Comparison of ENCODE assay signal across 27 cellular contexts in genomic region chr13:94462670-94463069, GRCh38. TPM values are rescaled to one million over a fixed set of nuclear protein-coding genes. Genes with fewer than 3 reads are reported as not detected.
DNase-seq lines count a peak whose midpoint lies in the region; ATAC-seq, FAIRE-seq and TF ChIP-seq lines count a peak whose summit lies in the region.
"Had no signal": no experiment of that assay in that cellular context is flagged by ENCODE, and none has a peak within 500 bp of the region (broad histone marks: within the 10 kb centered on the region; RNA-seq: fewer than 3 reads in every experiment).

No MANE protein-coding gene starts in this region.

- H2BK15ac ChIP-seq in IMR-90 (ENCODE audit: low read depth, low read length), result no peak overlapping the region

- H3K27me3 ChIP-seq in IMR-90 (ENCODE audit: control insufficient read depth, insufficient read depth, low read length) (peaks cover 3% of the 10 kb centered on the region), K562 (ENCODE audit: control insufficient read depth in 2 of 2, insufficient read depth in 2 of 2, low read length in 2 of 2) (no peaks in the 10 kb centered on the region), HepG2 (ENCODE audit: control insufficient read depth in 1 of 2, insufficient read depth in 2 of 2, low read length in 2 of 2) (no peaks in the 10 kb centered on the region), trophoblast cell (ENCODE audit: insufficient read depth, low read length) (no peaks in the 10 kb centered on the region), dorsolateral prefrontal cortex (no peaks in the 10 kb centered on the region)
- H3K27me3 ChIP-seq: BLaER1 treated with 17β-estradiol and CSF1 and Interleukin-3, amounts not matched to agents 10 nM and 100 nM had no signal

- H2AFZ ChIP-seq in IMR-90 (replicated peaks; ENCODE audit: low read length, poor library complexity) (no peak overlapping the region), K562 (ENCODE audit: low read depth, low read length) (no peak overlapping the region), HepG2 (ENCODE audit: low read length) (no peak overlapping the region), trophoblast cell (ENCODE audit: insufficient read depth, low read length, poor library complexity) (no peak overlapping the region)

- FAIRE-seq in K562 (lab: Jason Lieb, UNC) (no peak), HepG2 (lab: Jason Lieb, UNC) (no peak)
- FAIRE-seq: A204.1, D721Med, GM12878, GM12892, GM18507 had no signal

- H3K9me1 ChIP-seq in IMR-90 (ENCODE audit: insufficient read depth, low read length) (no peaks in the 10 kb centered on the region), K562 (ENCODE audit: control insufficient read depth, insufficient read depth, low read length) (no peaks in the 10 kb centered on the region)

- no peak overlapping the region for H3K27ac ChIP-seq in IMR-90 (ENCODE audit: insufficient read depth, low read length)
- no peak overlapping the region for H3K27ac ChIP-seq in K562 (ENCODE audit: extremely low read depth, low read depth, low read length)
- no peak overlapping the region for H3K27ac ChIP-seq in HepG2 (ENCODE audit: extremely low read length, insufficient read depth, low read length)
- H3K27ac ChIP-seq in trophoblast cell (ENCODE audit: low read depth, low read length), result no peak overlapping the region
- no peak overlapping the region for H3K27ac ChIP-seq in dorsolateral prefrontal cortex
- H3K27ac ChIP-seq: BLaER1 treated with 17β-estradiol and CSF1 and Interleukin-3, amounts not matched to agents 10 nM and 100 nM; C4-2B had no signal

- no peak overlapping the region for H3K56ac ChIP-seq in IMR-90 (ENCODE audit: extremely low read depth, insufficient read depth, low read length)

- no peak overlapping the region for H4K12ac ChIP-seq in trophoblast cell (ENCODE audit: low read depth, low read length)

- no peak overlapping the region for H3K4me2 ChIP-seq in IMR-90 (ENCODE audit: low read depth, low read length)
- H3K4me2 ChIP-seq in K562 (ENCODE audit: insufficient read depth, low read length), result no peak overlapping the region
- no peak overlapping the region for H3K4me2 ChIP-seq in HepG2 (ENCODE audit: low read depth, low read length)
- no peak overlapping the region for H3K4me2 ChIP-seq in trophoblast cell (ENCODE audit: low read length)
- H3K4me2 ChIP-seq: BLaER1 treated with 17β-estradiol and CSF1 and Interleukin-3, amounts not matched to agents 10 nM and 100 nM had no signal

- no peak overlapping the region for H4K5ac ChIP-seq in IMR-90 (ENCODE audit: low read depth, low read length)

- H2BK5ac ChIP-seq in IMR-90 (ENCODE audit: low read depth, low read length, poor library complexity, severe bottlenecking) (no peak overlapping the region), trophoblast cell (ENCODE audit: low read depth, low read length, poor library complexity) (no peak overlapping the region)

- TF ChIP-seq POLR2A in IMR-90 (IDR thresholded peaks at IDR 0.05; ENCODE audit: low read depth, low read length) (no peak), K562 (conservative IDR thresholded peaks at IDR 0.05) (no peak), HepG2 (IDR thresholded peaks at IDR 0.05; ENCODE audit: insufficient read depth in 1 of 2, low read depth in 2 of 2, low read length in 2 of 2) (no peak)

- H3K4me3 ChIP-seq in IMR-90 (ENCODE audit: insufficient read depth, low read depth, low read length), result no peak overlapping the region
- H3K4me3 ChIP-seq in K562, result no peak overlapping the region
- no peak overlapping the region for H3K4me3 ChIP-seq in HepG2 (replicated peaks in 1 of 3; ENCODE audit: insufficient read depth in 1 of 3, low read depth in 2 of 3, low read length in 3 of 3)
- no peak overlapping the region for H3K4me3 ChIP-seq in trophoblast cell (ENCODE audit: low read depth, low read length)
- H3K4me3 ChIP-seq in dorsolateral prefrontal cortex, result no peak overlapping the region
- H3K4me3 ChIP-seq: BLaER1 treated with 17β-estradiol and CSF1 and Interleukin-3, amounts not matched to agents 10 nM and 100 nM; GM12878 had no signal

- POLR2A ChIA-PET in IMR-90 (lab: Charles Lee; ENCODE audit: unreplicated experiment) (no interaction called here), K562 (lab: Yijun Ruan, JAX) (no interaction called here), HepG2 (lab: Yijun Ruan, JAX) (no interaction called here)

- H4K91ac ChIP-seq in IMR-90 (ENCODE audit: insufficient read depth, low read depth, low read length) (no peak overlapping the region), trophoblast cell (ENCODE audit: low read depth, low read length) (no peak overlapping the region)

- TF ChIP-seq CTCF in IMR-90 (conservative IDR thresholded peaks at IDR 0.05; ENCODE audit: low read depth, low read length), result no peak
- no peak for TF ChIP-seq CTCF in K562 (IDR thresholded peaks at IDR 0.05 in 2 of 3, conservative IDR thresholded peaks at IDR 0.05 in 1 of 3; ENCODE audit: insufficient read depth in 2 of 3, low read depth in 1 of 3, low read length in 3 of 3)
- TF ChIP-seq CTCF in HepG2 (CRISPR knock-in tag; IDR thresholded peaks at IDR 0.05), result no peak
- TF ChIP-seq CTCF in dorsolateral prefrontal cortex (IDR thresholded peaks at IDR 0.05 in 54 of 56, conservative IDR thresholded peaks at IDR 0.05 in 2 of 56; ENCODE audit: low read depth in 1 of 56, partially characterized antibody in 56 of 56), result no peak

- no peak overlapping the region for H2BK12ac ChIP-seq in trophoblast cell (ENCODE audit: low read length)

- H3K79me2 ChIP-seq in K562 (ENCODE audit: control insufficient read depth, insufficient read depth, low read length) (no peaks in the 10 kb centered on the region), HepG2 (ENCODE audit: insufficient read depth, low read length) (no peaks in the 10 kb centered on the region), trophoblast cell (ENCODE audit: control insufficient read depth, insufficient read depth, low read length, poor library complexity) (no peaks in the 10 kb centered on the region)

- H3K36me3 ChIP-seq in IMR-90 (ENCODE audit: control insufficient read depth, insufficient read depth, low read length) (no peaks in the 10 kb centered on the region), K562 (ENCODE audit: control insufficient read depth, insufficient read depth, low read length) (no peaks in the 10 kb centered on the region), HepG2 (replicated peaks in 1 of 2; ENCODE audit: control insufficient read depth in 1 of 2, insufficient read depth in 2 of 2, low read length in 2 of 2) (no peaks in the 10 kb centered on the region), trophoblast cell (ENCODE audit: control insufficient read depth in 1 of 2, insufficient read depth in 2 of 2, low read length in 2 of 2) (no peaks in the 10 kb centered on the region)
- H3K36me3 ChIP-seq: BLaER1 treated with 17β-estradiol and CSF1 and Interleukin-3, amounts not matched to agents 10 nM and 100 nM had no signal

- DNase-seq in IMR-90, result no peak
- DNase-seq in K562 (ENCODE audit: extremely low read depth in 1 of 4, low spot score in 3 of 4), result no peak
- DNase-seq in HepG2 (ENCODE audit: low spot score), result no peak
- DNase-seq in trophoblast cell, result no peak
- DNase-seq in DMS 273 treated with DMSO at 0.1 percent for 48 hours (lab: John Stamatoyannopoulos, UW), result no peak
- DNase-seq in dorsolateral prefrontal cortex, result no peak
- DNase-seq: 8988T; AML-193; Caco-2; Calu3; CD4-positive, alpha-beta T cell; CD8-positive, alpha-beta T cell; DMS153; DMS53; DMS79; DND-41; EL; GDM1 had no signal

- H3K4ac ChIP-seq in IMR-90 (ENCODE audit: low read depth, low read length) (no peak overlapping the region), trophoblast cell (ENCODE audit: low read depth, low read length) (no peak overlapping the region)

- intact Hi-C loops in IMR-90 (cut with micrococcal nuclease) (no loop called here), K562 (cut with micrococcal nuclease) (no loop called here), HepG2 (cut with micrococcal nuclease; ENCODE audit: unreplicated experiment) (no loop called here), dorsolateral prefrontal cortex (cut with DNase I) (no loop called here)

- H2AK9ac ChIP-seq in IMR-90 (replicated peaks; ENCODE audit: low read depth, low read length, poor library complexity), result no peak overlapping the region

- H3K79me1 ChIP-seq in IMR-90 (ENCODE audit: low read depth in 1 of 2, low read length in 2 of 2), result no peaks in the 10 kb centered on the region
- H3K79me1 ChIP-seq in trophoblast cell (ENCODE audit: low read length), result no peaks in the 10 kb centered on the region

- H3K23ac ChIP-seq in IMR-90 (ENCODE audit: low read depth, low read length) (no peak overlapping the region), trophoblast cell (ENCODE audit: low read length) (no peak overlapping the region)

- H3K4me1 ChIP-seq in IMR-90 (ENCODE audit: control insufficient read depth, insufficient read depth, low read length) (no peaks in the 10 kb centered on the region), K562 (replicated peaks in 1 of 2; ENCODE audit: control insufficient read depth in 2 of 2, insufficient read depth in 2 of 2, low read length in 2 of 2) (no peaks in the 10 kb centered on the region; a peak in 1 of 5 replicates), HepG2 (ENCODE audit: insufficient read depth, low read length) (no peaks in the 10 kb centered on the region), trophoblast cell (ENCODE audit: control insufficient read depth in 1 of 2, insufficient read depth in 2 of 2, low read length in 2 of 2) (no peaks in the 10 kb centered on the region)
- H3K4me1 ChIP-seq: Caco-2 had no signal

- TF ChIP-seq RAD21 in IMR-90 (IDR thresholded peaks at IDR 0.05; ENCODE audit: low read length), result no peak
- TF ChIP-seq RAD21 in K562 (CRISPR knock-in tag; conservative IDR thresholded peaks at IDR 0.05 in 1 of 2, IDR thresholded peaks at IDR 0.05 in 1 of 2), result no peak
- no peak for TF ChIP-seq RAD21 in HepG2 (CRISPR knock-in tag; IDR thresholded peaks at IDR 0.05)

- no peak overlapping the region for H3K9ac ChIP-seq in IMR-90 (ENCODE audit: low read depth, low read length)
- no peak overlapping the region for H3K9ac ChIP-seq in K562 (ENCODE audit: insufficient read depth in 1 of 2, low read depth in 2 of 2, low read length in 2 of 2)
- no peak overlapping the region for H3K9ac ChIP-seq in HepG2 (ENCODE audit: insufficient read depth, low read depth, low read length)
- no peak overlapping the region for H3K9ac ChIP-seq in trophoblast cell (ENCODE audit: low read length)
- H3K9ac ChIP-seq: BLaER1 treated with 17β-estradiol and CSF1 and Interleukin-3, amounts not matched to agents 10 nM and 100 nM had no signal

- no peak overlapping the region for H2BK120ac ChIP-seq in IMR-90 (ENCODE audit: low read depth, low read length)
- no peak overlapping the region for H2BK120ac ChIP-seq in trophoblast cell (ENCODE audit: insufficient read depth, low read length, poor library complexity)

- no peak overlapping the region for H2BK20ac ChIP-seq in IMR-90 (ENCODE audit: low read depth, low read length)

- H4K8ac ChIP-seq in IMR-90 (ENCODE audit: low read depth in 2 of 2, low read length in 2 of 2) (no peak overlapping the region), trophoblast cell (ENCODE audit: low read depth, low read length) (no peak overlapping the region)

- ATAC-seq in IMR-90 (ENCODE audit: low read depth), result no peak
- no peak for ATAC-seq in K562
- ATAC-seq in HepG2, result no peak
- no peak for ATAC-seq in GM21737 (IDR thresholded peaks at IDR 0.05; ENCODE audit: unreplicated experiment)
- ATAC-seq: CD8-positive, alpha-beta T cell; GM12878 had no signal

- dilution Hi-C loops in IMR-90 (cut with HindIII; ENCODE audit: low sequenced_read_pairs, unreplicated experiment), result no loop called here

- CTCF ChIA-PET in IMR-90 (lab: Yijun Ruan, JAX) (interaction anchor here (0.6 kb wide), 1 partner anchor 264 kb away, joined by 3 read pairs; no protein-coding TSS in a partner anchor), K562 (lab: Yijun Ruan, JAX; ENCODE audit: low intra/inter-chr PET ratio) (no interaction called here), HepG2 (lab: Yijun Ruan, JAX; ENCODE audit: low intra/inter-chr PET ratio, low total read pairs) (no interaction called here)

- BruUV-seq in IMR-90 (replicated peaks; lab: Mats Ljungman, UMichigan) (no TSS peak), K562 (replicated peaks; lab: Mats Ljungman, UMichigan) (no TSS peak), HepG2 (replicated peaks; lab: Mats Ljungman, UMichigan) (no TSS peak)

- in situ Hi-C loops in IMR-90 (cut with MboI; ENCODE audit: low sequenced_read_pairs), result no loop called here
- in situ Hi-C loops in K562 (cut with MboI), result no loop called here
- in situ Hi-C loops in HepG2 (cut with HindIII; ENCODE audit: extremely low pct_ligation_motif_present, low pct_unique_long_range_greater_than_20kb), result no loop called here

- H3K18ac ChIP-seq in IMR-90 (ENCODE audit: low read depth, low read length), result no peak overlapping the region
- no peak overlapping the region for H3K18ac ChIP-seq in trophoblast cell (ENCODE audit: low read length)

- H4K20me1 ChIP-seq in IMR-90 (ENCODE audit: insufficient read depth, low read length) (no peaks in the 10 kb centered on the region), K562 (replicated peaks; ENCODE audit: control insufficient read depth, insufficient read depth, low read length) (no peaks in the 10 kb centered on the region), HepG2 (ENCODE audit: insufficient read depth, low read length) (no peaks in the 10 kb centered on the region)
- H4K20me1 ChIP-seq: BLaER1 treated with 17β-estradiol and CSF1 and Interleukin-3, amounts not matched to agents 10 nM and 100 nM had no signal

- no peaks in the 10 kb centered on the region for H3K9me3 ChIP-seq in IMR-90 (ENCODE audit: control insufficient read depth, insufficient read depth, low read length)
- no peaks in the 10 kb centered on the region for H3K9me3 ChIP-seq in K562 (replicated peaks; ENCODE audit: control insufficient read depth, insufficient read depth, low read depth, low read length)
- H3K9me3 ChIP-seq in HepG2 (ENCODE audit: low read length), result no peaks in the 10 kb centered on the region
- no peaks in the 10 kb centered on the region for H3K9me3 ChIP-seq in trophoblast cell (ENCODE audit: insufficient read depth, low read depth, low read length)
- H3K9me3 ChIP-seq: Caco-2 had no signal

- TF ChIP-seq EP300 in K562 (IDR thresholded peaks at IDR 0.05; ENCODE audit: low read length) (no peak), HepG2 (IDR thresholded peaks at IDR 0.05; ENCODE audit: low read depth in 2 of 2, low read length in 2 of 2) (no peak), HepG2 (CRISPR knock-in tag; IDR thresholded peaks at IDR 0.05; ENCODE audit: borderline replicate concordance) (no peak)

- 83% methylated on average over 1 of the region's 6 CpGs; no CpG with 5 or more reads in 1 of the 2 experiments for WGBS in IMR-90 (ENCODE audit: extremely low coverage in 2 of 2, insufficient read length in 1 of 2), 2 experiments
- 5% methylated on average over 6 of the region's 6 CpGs for WGBS in K562 (ENCODE audit: insufficient coverage, low coverage, missing lambda C conversion rate)
- WGBS in HepG2 (ENCODE audit: low lambda C conversion rate), result 46% methylated on average over 6 of the region's 6 CpGs
- WGBS in trophoblast cell (ENCODE audit: extremely low coverage, insufficient coverage, insufficient read length), result no CpG with 5 or more reads among the region's 6 CpGs

- no peak overlapping the region for H3K14ac ChIP-seq in IMR-90 (replicated peaks; ENCODE audit: low read depth, low read length)
- no peak overlapping the region for H3K14ac ChIP-seq in trophoblast cell (ENCODE audit: low read length)

- no peak overlapping the region for H2AK5ac ChIP-seq in IMR-90 (ENCODE audit: low read depth, low read length)
- no peak overlapping the region for H2AK5ac ChIP-seq in trophoblast cell (ENCODE audit: low read length)

RNA-seq across cellular contexts. Expression of gene DCT, which starts 16.8 kb away (rescaled TPM):
- not detected in 2 replicates for total RNA-seq in IMR-90 (2012; rRNA removed)
- polyA plus RNA-seq in IMR-90 (2012; rRNA removed), result not detected in 2 replicates
- polyA plus RNA-seq in IMR-90 (2012; cell fraction: cytosol; rRNA removed), result not detected in 2 replicates
- 0.08 TPM in 1 of 2 replicates, not detected in the other for polyA plus RNA-seq in IMR-90 (2012; cell fraction: nucleus; rRNA removed; ENCODE audit: low replicate concordance)
- 0.65 TPM in 1 of 2 replicates, not detected in the other for total RNA-seq in K562 (2011; cell fraction: chromatin; rRNA removed; ENCODE audit: low replicate concordance)
- under 0.01 and 0.26 TPM in 2 replicates for total RNA-seq in K562 (2011; cell fraction: nucleolus; rRNA removed)
- 0.23 TPM in 1 of 2 replicates, not detected in the other for total RNA-seq in K562 (2011; cell fraction: nucleoplasm; rRNA removed)
- total RNA-seq in K562 (2014; rRNA removed), result 0.32 and 0.49 TPM in 2 replicates
- 0.61 and 0.73 TPM in 2 replicates for total RNA-seq in K562 (2014; rRNA removed; fragmentation: Illumina TruSeq; extraction: Trizol)
- 0.75 and 0.83 TPM in 2 replicates for total RNA-seq in K562 (2015; rRNA removed; fragmentation: Illumina TruSeq; extraction: Trizol)
- 0.34 and 0.66 TPM in 2 replicates for total RNA-seq in K562 (2021)
- polyA plus RNA-seq in K562 (2011; rRNA removed), result 0.11 and 0.15 TPM in 2 replicates
- polyA plus RNA-seq in K562 (2011; cell fraction: cytosol; rRNA removed), result 0.01 TPM in 1 of 2 replicates, not detected in the other
- polyA plus RNA-seq in K562 (2011; cell fraction: nucleus; rRNA removed), result 0.21 and 0.24 TPM in 2 replicates
- 0.29 and 0.86 TPM in 2 replicates for polyA plus RNA-seq in K562 (2012)
- 0.39 and 0.80 TPM in 2 replicates for polyA plus RNA-seq in K562 (2014; fragmentation: Illumina TruSeq; extraction: Trizol)
- under 1 TPM; 0.23 to 0.38 TPM for polyA plus RNA-seq in K562 (2014; fragmentation: Nextera tagmentation; extraction: Ambion mirVana)
- 0.55 and 0.57 TPM in 2 replicates for polyA plus RNA-seq in K562 (2014; rRNA removed)
- polyA minus RNA-seq in K562 (2011; rRNA and poly(A)+ RNA removed), result 0.03 TPM in 1 of 2 replicates, not detected in the other
- polyA minus RNA-seq in K562 (2011; cell fraction: cytosol; rRNA and poly(A)+ RNA removed), result not detected in 2 replicates
- under 0.01 and 0.22 TPM in 2 replicates for polyA minus RNA-seq in K562 (2011; cell fraction: nucleus; rRNA and poly(A)+ RNA removed)
- not detected in 2 replicates for total RNA-seq in HepG2 (2016; rRNA removed; fragmentation: Illumina TruSeq; extraction: Trizol)
- not detected in 2 replicates for total RNA-seq in HepG2 (2016; cell fraction: cytosol; rRNA removed; fragmentation: Illumina TruSeq; extraction: Trizol; ENCODE audit: low read depth)
- total RNA-seq in HepG2 (2016; cell fraction: insoluble cytoplasmic fraction; rRNA removed; fragmentation: Illumina TruSeq; extraction: Trizol), result not detected in 2 replicates
- not detected in 2 replicates for total RNA-seq in HepG2 (2016; cell fraction: membrane; rRNA removed; fragmentation: Illumina TruSeq; extraction: Trizol)
- total RNA-seq in HepG2 (2016; cell fraction: nucleus; rRNA removed; fragmentation: Illumina TruSeq; extraction: Trizol), result not detected in 2 replicates
- polyA plus RNA-seq in HepG2 (2011; rRNA removed), result not detected in 2 replicates
- polyA plus RNA-seq in HepG2 (2011; cell fraction: cytosol; rRNA removed), result 0.01 TPM in 1 of 2 replicates, not detected in the other
- polyA plus RNA-seq in HepG2 (2011; cell fraction: nucleus; rRNA removed), result 0.03 TPM in 1 of 2 replicates, not detected in the other
- polyA plus RNA-seq in HepG2 (2012), result not detected in 2 replicates
- polyA plus RNA-seq in HepG2 (2016; cell fraction: cytosol; fragmentation: Illumina TruSeq; extraction: Trizol; ENCODE audit: low read depth), result not detected in 2 replicates
- not detected in 2 replicates for polyA plus RNA-seq in HepG2 (2016; cell fraction: insoluble cytoplasmic fraction; fragmentation: Illumina TruSeq; extraction: Trizol; ENCODE audit: low read depth)
- not detected in 2 replicates for polyA plus RNA-seq in HepG2 (2016; cell fraction: membrane; fragmentation: Illumina TruSeq; extraction: Trizol; ENCODE audit: low read depth)
- polyA plus RNA-seq in HepG2 (2016; cell fraction: nucleus; fragmentation: Illumina TruSeq; extraction: Trizol; ENCODE audit: insufficient read depth, low read depth), result not detected in 2 replicates
- not detected in 2 replicates for polyA minus RNA-seq in HepG2 (2011; rRNA and poly(A)+ RNA removed; ENCODE audit: low replicate concordance)
- polyA minus RNA-seq in HepG2 (2011; cell fraction: cytosol; rRNA and poly(A)+ RNA removed), result not detected in 2 replicates
- polyA minus RNA-seq in HepG2 (2011; cell fraction: nucleus; rRNA and poly(A)+ RNA removed), result 0.25 TPM in 1 of 2 replicates, not detected in the other
- polyA plus RNA-seq in trophoblast cell (2013), result 0.01 and 0.03 TPM in 2 replicates
- total RNA-seq in dorsolateral prefrontal cortex, result 1 to 10 TPM; 1.7 to 7.9 (median 3.6) TPM
- total RNA-seq: Caco-2, Calu3, GM12878 had no signal
- polyA plus RNA-seq: BJ had no signal
